In genomic region chr15:57340673-57341259, GRCh38 we compare ENCODE assay signal across 8 cellular contexts. TPM values are rescaled to one million over a fixed set of nuclear protein-coding genes. Genes with fewer than 3 reads are reported as not detected.
DNase-seq lines count a peak whose midpoint lies in the region; ATAC-seq and TF ChIP-seq lines count a peak whose summit lies in the region.

No MANE protein-coding gene starts in this region.

- H2AFZ ChIP-seq in mammary epithelial cell (ENCODE audit: low read depth, low read length): no peak overlapping the region

- H3K4me2 ChIP-seq in mammary epithelial cell (ENCODE audit: insufficient read depth, low read depth, low read length): no peak overlapping the region

- H3K9ac ChIP-seq in mammary epithelial cell (ENCODE audit: insufficient read depth, low read length): no peak overlapping the region

- H3K36me3 ChIP-seq in mammary epithelial cell (ENCODE audit: insufficient read depth, low read length): no peaks in the 10 kb centered on the region

- H3K4me3 ChIP-seq in Jurkat, Clone E6-1 (ENCODE audit: low read length): no peak overlapping the region
- H3K4me3 ChIP-seq in mammary epithelial cell (replicated peaks in 1 of 3; ENCODE audit: insufficient read depth in 1 of 3, low read depth in 2 of 3, low read length in 3 of 3): no peak overlapping the region

- intact Hi-C loops in mammary epithelial cell (cut with micrococcal nuclease): loop anchor here (1.0 kb wide), 3 partner anchors 187 to 272 kb away; no protein-coding TSS in a partner anchor

- H3K27me3 ChIP-seq in mammary epithelial cell (ENCODE audit: insufficient read depth, low read length): no peaks in the 10 kb centered on the region

- H3K79me2 ChIP-seq in mammary epithelial cell (ENCODE audit: insufficient read depth, low read length): no peaks in the 10 kb centered on the region

- H3K4me1 ChIP-seq in mammary epithelial cell (ENCODE audit: insufficient read depth, low read length): no peaks in the 10 kb centered on the region

- CTCF ChIA-PET in mammary epithelial cell (lab: Charles Lee; ENCODE audit: low non-redundant PET): interaction anchor here (0.6 to 1.5 kb wide), 3 partner anchors 184 to 202 kb away, joined by 3 to 23 read pairs (median 5); no protein-coding TSS in a partner anchor

- no TSS peak for BruUV-seq in mammary epithelial cell (replicated peaks; lab: Mats Ljungman, UMichigan)

- TF ChIP-seq CTCF in mammary epithelial cell (conservative IDR thresholded peaks at IDR 0.05 in 1 of 2, IDR thresholded peaks at IDR 0.05 in 1 of 2; ENCODE audit: extremely low read depth in 1 of 2, insufficient read depth in 1 of 2, low read depth in 1 of 2, low read length in 2 of 2): peak; percentile 68 to 86

- H4K20me1 ChIP-seq in mammary epithelial cell (ENCODE audit: insufficient read depth, low read length): no peaks in the 10 kb centered on the region

- no peak for ATAC-seq in HG03520 (IDR thresholded peaks at IDR 0.05; ENCODE audit: unreplicated experiment)

- DNase-seq in NCI-H1436 (lab: John Stamatoyannopoulos, UW) (peak; percentile 47), NCI-H1436 treated with DMSO at 0.1 percent for 48 hours (lab: John Stamatoyannopoulos, UW) (no peak), RKO (ENCODE audit: low spot score) (peak; percentile 57), mammary epithelial cell (peak; percentile 27), kidney glomerular epithelial cell (lab: John Stamatoyannopoulos, UW) (peak; percentile 57)
- peak; percentile 56 for DNase-seq in Jurkat, Clone E6-1 (ENCODE audit: low read depth, low spot score)
- DNase-seq in stimulated activated CD8-positive, alpha-beta memory T cell treated with anti-CD3 and anti-CD28 coated beads, Interleukin-4, amount 100 ng/mL, for 48 hours: peak; percentile 49

- dilution Hi-C loops in mammary epithelial cell (cut with HindIII; ENCODE audit: low sequenced_read_pairs): no loop called here

- 10% methylated on average over 5 of the region's 5 CpGs for WGBS in mammary epithelial cell (ENCODE audit: low coverage, missing lambda C conversion rate)

- no peak overlapping the region for H3K27ac ChIP-seq in mammary epithelial cell (ENCODE audit: insufficient read depth, low read depth, low read length)

- H3K9me3 ChIP-seq in mammary epithelial cell (replicated peaks; ENCODE audit: insufficient read depth, low read length): no peaks in the 10 kb centered on the region

- in situ Hi-C loops in mammary epithelial cell (cut with MboI; ENCODE audit: low sequenced_read_pairs in 2 of 2): loop anchor here (5.0 kb wide), 1 partner anchor 187 kb away; no protein-coding TSS in a partner anchor

RNA-seq across cellular contexts. Expression of gene CGNL1, which starts 35.5 kb away (rescaled TPM):
- polyA plus RNA-seq in Jurkat, Clone E6-1 (2012; ENCODE audit: insufficient read depth, insufficient read length): 0.12 TPM
- 1 to 10 TPM in 1 of 2 donors, under 1 TPM in 1; 0.07 to 1.2 TPM for total RNA-seq in mammary epithelial cell
- 0.02 TPM for polyA plus RNA-seq in mammary epithelial cell
- not detected for polyA minus RNA-seq in mammary epithelial cell
